28 cellular contexts compared by ENCODE assay signal in the genomic region with DNA sequence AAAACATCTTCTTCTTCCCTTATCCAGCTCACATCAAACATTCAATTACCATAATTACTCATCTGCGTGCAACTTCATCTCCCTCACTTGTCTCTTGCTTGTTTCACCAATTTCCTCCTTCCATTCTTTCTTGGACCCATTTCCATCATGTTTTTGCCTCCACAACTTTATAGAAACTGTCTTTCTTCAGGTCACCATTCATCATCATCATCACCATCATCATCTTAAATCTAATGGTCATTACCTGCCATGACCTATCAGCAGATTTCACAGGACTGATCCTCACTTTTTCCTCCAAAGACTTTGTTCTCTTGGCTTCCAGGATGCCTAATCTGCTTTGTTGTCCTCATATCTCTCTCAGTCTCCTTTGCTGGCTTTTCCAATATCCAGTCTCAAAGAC.
"Had no signal": no experiment of that assay in that cellular context is flagged by ENCODE, and none has a peak within 500 bp of the region (broad histone marks: within the 10 kb centered on the region; RNA-seq: fewer than 3 reads in every experiment).

No MANE protein-coding gene starts in this region.

- DNase-seq: colonic mucosa; cortex of kidney; dermis blood vessel endothelial cell; dorsolateral prefrontal cortex; effector CD4-positive, alpha-beta T cell; effector CD8-positive, alpha-beta T cell; effector memory CD4-positive, alpha-beta T cell; effector memory CD8-positive, alpha-beta T cell; endodermal cell; erythroblast; esophagus squamous epithelium; foreskin fibroblast; foreskin keratinocyte; foreskin melanocyte; gastrocnemius medialis; glutamatergic neuron; head of caudate nucleus; heart left ventricle; heart right ventricle had no signal

- H3K27me3 ChIP-seq: colonic mucosa, dorsolateral prefrontal cortex, esophagus muscularis mucosa, esophagus squamous epithelium, foreskin keratinocyte, gastrocnemius medialis, gastroesophageal sphincter, heart left ventricle, heart right ventricle had no signal

- H3K4me1 ChIP-seq: colonic mucosa, esophagus muscularis mucosa, esophagus squamous epithelium, foreskin keratinocyte, gastrocnemius medialis, gastroesophageal sphincter, heart left ventricle, heart right ventricle had no signal

- H3K4me3 ChIP-seq: colonic mucosa, coronary artery, dorsolateral prefrontal cortex, esophagus muscularis mucosa, esophagus squamous epithelium, gastrocnemius medialis, gastroesophageal sphincter, heart left ventricle, heart right ventricle had no signal

- FAIRE-seq: colon, endometrium, endothelial cell of umbilical vein, frontal cortex had no signal

- H3K36me3 ChIP-seq: colonic mucosa, esophagus muscularis mucosa, esophagus squamous epithelium, gastrocnemius medialis, gastroesophageal sphincter, heart left ventricle, heart right ventricle had no signal

- H3K27ac ChIP-seq: colonic mucosa, coronary artery, dorsolateral prefrontal cortex, epithelial cell of prostate, esophagus muscularis mucosa, esophagus squamous epithelium, foreskin keratinocyte, gastrocnemius medialis, gastroesophageal sphincter, heart left ventricle, heart right ventricle had no signal

- H3K9me3 ChIP-seq: colonic mucosa, esophagus muscularis mucosa, esophagus squamous epithelium, gastrocnemius medialis, gastroesophageal sphincter, heart left ventricle, heart right ventricle had no signal

- ATAC-seq: effector memory CD8-positive, alpha-beta T cell; esophagus mucosa; foreskin keratinocyte; gastrocnemius medialis; gastroesophageal sphincter; heart left ventricle; heart right ventricle had no signal
